23 cellular contexts compared by ENCODE assay signal in genomic region chr10:7986851-7987250, GRCh38.
DNase-seq lines count a peak whose midpoint lies in the region; FAIRE-seq and TF ChIP-seq lines count a peak whose summit lies in the region.
"Had no signal": no experiment of that assay in that cellular context is flagged by ENCODE, and none has a peak within 500 bp of the region (broad histone marks: within the 10 kb centered on the region; RNA-seq: fewer than 3 reads in every experiment).

No MANE protein-coding gene starts in this region.

- in situ Hi-C loops in mammary epithelial cell (cut with MboI; ENCODE audit: low sequenced_read_pairs in 2 of 2) = no loop called here

- H3K27ac ChIP-seq in mammary epithelial cell (ENCODE audit: insufficient read depth, low read depth, low read length) = no peak overlapping the region
- H3K27ac ChIP-seq in SJCRH30 = no peak overlapping the region
- H3K27ac ChIP-seq: parathyroid adenoma, Peyer's patch, right lobe of liver had no signal

- no peak overlapping the region for H3K4me3 ChIP-seq in mammary epithelial cell (replicated peaks in 1 of 3; ENCODE audit: insufficient read depth in 1 of 3, low read depth in 2 of 3, low read length in 3 of 3)
- H3K4me3 ChIP-seq in retinal pigment epithelial cell (ENCODE audit: low read length) = no peak overlapping the region
- H3K4me3 ChIP-seq in SJCRH30 = no peak overlapping the region
- H3K4me3 ChIP-seq: Peyer's patch, right lobe of liver had no signal

- H3K4me3 Mint-ChIP-seq in activated naive CD4-positive, alpha-beta T cell treated with anti-CD3 and anti-CD28 coated beads for 36 hours = no peak overlapping the region
- H3K4me3 Mint-ChIP-seq: activated CD4-positive, alpha-beta memory T cell treated with anti-CD3 and anti-CD28 coated beads for 36 hours; CD8-positive, alpha-beta T cell; natural killer cell; stimulated activated effector memory CD8-positive, alpha-beta T cell treated with anti-CD3 and anti-CD28 coated beads, Interleukin-12 subunit alpha, Interleukin-12 subunit beta, amount 100 ng/mL, for 72 hours had no signal

- BruUV-seq in mammary epithelial cell (replicated peaks; lab: Mats Ljungman, UMichigan) = no TSS peak

- CTCF ChIA-PET in mammary epithelial cell (lab: Charles Lee; ENCODE audit: low non-redundant PET) = no interaction called here
- CTCF ChIA-PET in activated naive CD4-positive, alpha-beta T cell treated with anti-CD3 and anti-CD28 coated beads for 36 hours (lab: Charles Lee) = no interaction called here

- TF ChIP-seq CTCF in mammary epithelial cell (conservative IDR thresholded peaks at IDR 0.05 in 1 of 2, IDR thresholded peaks at IDR 0.05 in 1 of 2; ENCODE audit: extremely low read depth in 1 of 2, insufficient read depth in 1 of 2, low read depth in 1 of 2, low read length in 2 of 2) (no peak), retinal pigment epithelial cell (conservative IDR thresholded peaks at IDR 0.05; ENCODE audit: low read depth, low read length) (no peak)

- dilution Hi-C loops in mammary epithelial cell (cut with HindIII; ENCODE audit: low sequenced_read_pairs) = no loop called here

- H3K27me3 Mint-ChIP-seq in activated naive CD4-positive, alpha-beta T cell treated with anti-CD3 and anti-CD28 coated beads for 36 hours (ENCODE audit: low read depth) = no peaks in the 10 kb centered on the region
- H3K27me3 Mint-ChIP-seq: activated CD4-positive, alpha-beta memory T cell treated with anti-CD3 and anti-CD28 coated beads for 36 hours had no signal

- no peaks in the 10 kb centered on the region for H3K9me3 ChIP-seq in mammary epithelial cell (replicated peaks; ENCODE audit: insufficient read depth, low read length)
- H3K9me3 ChIP-seq in SJCRH30 (replicated peaks) = no peaks in the 10 kb centered on the region
- H3K9me3 ChIP-seq: Peyer's patch, right lobe of liver had no signal

- H3K4me1 ChIP-seq in mammary epithelial cell (ENCODE audit: insufficient read depth, low read length) = no peaks in the 10 kb centered on the region
- H3K4me1 ChIP-seq in SJCRH30 = no peaks in the 10 kb centered on the region
- H3K4me1 ChIP-seq: parathyroid adenoma, Peyer's patch, right lobe of liver had no signal

- H4K20me1 ChIP-seq in mammary epithelial cell (ENCODE audit: insufficient read depth, low read length) = no peaks in the 10 kb centered on the region

- FAIRE-seq in RCC 7860 (lab: Jason Lieb, UNC) = no peak

- no peaks in the 10 kb centered on the region for H3K9me3 Mint-ChIP-seq in activated naive CD4-positive, alpha-beta T cell treated with anti-CD3 and anti-CD28 coated beads for 36 hours
- H3K9me3 Mint-ChIP-seq: activated CD4-positive, alpha-beta memory T cell treated with anti-CD3 and anti-CD28 coated beads for 36 hours; CD8-positive, alpha-beta T cell; natural killer cell; stimulated activated effector memory CD8-positive, alpha-beta T cell treated with anti-CD3 and anti-CD28 coated beads, Interleukin-12 subunit alpha, Interleukin-12 subunit beta, amount 100 ng/mL, for 72 hours had no signal

- no peak overlapping the region for H3K4me2 ChIP-seq in mammary epithelial cell (ENCODE audit: insufficient read depth, low read depth, low read length)

- intact Hi-C loops in mammary epithelial cell (cut with micrococcal nuclease) = no loop called here
- intact Hi-C loops in activated naive CD4-positive, alpha-beta T cell treated with anti-CD3 and anti-CD28 coated beads for 36 hours (cut with micrococcal nuclease) = no loop called here

- no peaks in the 10 kb centered on the region for H3K4me1 Mint-ChIP-seq in activated naive CD4-positive, alpha-beta T cell treated with anti-CD3 and anti-CD28 coated beads for 36 hours (ENCODE audit: low read depth)
- H3K4me1 Mint-ChIP-seq: natural killer cell; stimulated activated effector memory CD8-positive, alpha-beta T cell treated with anti-CD3 and anti-CD28 coated beads, Interleukin-12 subunit alpha, Interleukin-12 subunit beta, amount 100 ng/mL, for 72 hours had no signal

- no peaks in the 10 kb centered on the region for H3K36me3 ChIP-seq in mammary epithelial cell (ENCODE audit: insufficient read depth, low read length)
- no peaks in the 10 kb centered on the region for H3K36me3 ChIP-seq in SJCRH30
- H3K36me3 ChIP-seq: Peyer's patch, right lobe of liver had no signal

- WGBS in mammary epithelial cell (ENCODE audit: low coverage, missing lambda C conversion rate) = 89% methylated on average over 4 of the region's 4 CpGs

- H3K79me2 ChIP-seq in mammary epithelial cell (ENCODE audit: insufficient read depth, low read length) = no peaks in the 10 kb centered on the region
- H3K79me2 ChIP-seq: parathyroid adenoma had no signal

- DNase-seq in HS-27A (ENCODE audit: low read depth) (peak; percentile 5), NCI-H69 (lab: John Stamatoyannopoulos, UW) (peak; percentile 17), mammary epithelial cell (peak; percentile 5), retinal pigment epithelial cell (ENCODE audit: low read depth) (peak; percentile 30), RCC 7860 (ENCODE audit: low spot score) (no peak), SJCRH30 (no peak)
- no peak for DNase-seq in activated naive CD4-positive, alpha-beta T cell treated with anti-CD3 and anti-CD28 coated beads for 36 hours
- DNase-seq: activated CD4-positive, alpha-beta memory T cell treated with anti-CD3 and anti-CD28 coated beads for 36 hours; activated CD4-positive, CD25-positive, alpha-beta regulatory T cell; activated gamma-delta T cell treated with Interleukin-2 at 50 U/mL for 16 hours; activated T-cell treated with anti-CD3 and anti-CD28 coated beads for 4 hours; CD8-positive, alpha-beta T cell; DMS53; effector CD4-positive, alpha-beta T cell; glutamatergic neuron; H7; MM.1S; natural killer cell; NCI-H1694 treated with DMSO at 0.1 percent for 48 hours; Peyer's patch; right lobe of liver had no signal

- no peak overlapping the region for H2AFZ ChIP-seq in mammary epithelial cell (ENCODE audit: low read depth, low read length)
- H2AFZ ChIP-seq: parathyroid adenoma had no signal

- H3K27me3 ChIP-seq in mammary epithelial cell (ENCODE audit: insufficient read depth, low read length) (no peaks in the 10 kb centered on the region), SJCRH30 (no peaks in the 10 kb centered on the region)
- H3K27me3 ChIP-seq: Peyer's patch, right lobe of liver had no signal

- H3K9ac ChIP-seq in mammary epithelial cell (ENCODE audit: insufficient read depth, low read length) = no peak overlapping the region
- H3K9ac ChIP-seq: parathyroid adenoma had no signal

- peaks cover 32% of the 10 kb centered on the region for H3K36me3 Mint-ChIP-seq in activated naive CD4-positive, alpha-beta T cell treated with anti-CD3 and anti-CD28 coated beads for 36 hours (ENCODE audit: low read depth)
- H3K36me3 Mint-ChIP-seq: natural killer cell had no signal

- H3K27ac Mint-ChIP-seq in activated naive CD4-positive, alpha-beta T cell treated with anti-CD3 and anti-CD28 coated beads for 36 hours = no peak overlapping the region
- H3K27ac Mint-ChIP-seq: activated CD4-positive, alpha-beta memory T cell treated with anti-CD3 and anti-CD28 coated beads for 36 hours; CD8-positive, alpha-beta T cell; natural killer cell; stimulated activated effector memory CD8-positive, alpha-beta T cell treated with anti-CD3 and anti-CD28 coated beads, Interleukin-12 subunit alpha, Interleukin-12 subunit beta, amount 100 ng/mL, for 72 hours had no signal

Comparison
In these comparisons a context has a peak if more than half of its experiments do, and no peak if none do; other contexts are left out.
1. DNase-seq: peak in HS-27A (single experiment), NCI-H69 (single experiment), mammary epithelial cell (single experiment) and retinal pigment epithelial cell (single experiment); none in RCC 7860 (single experiment), SJCRH30 (0 of 2) and activated naive CD4-positive, alpha-beta T cell treated with anti-CD3 and anti-CD28 coated beads for 36 hours (single experiment).